11 cellular contexts compared by ENCODE assay signal in genomic region chr12:5441497-5442236, GRCh38. TPM values are rescaled to one million over a fixed set of nuclear protein-coding genes. Genes with fewer than 3 reads are reported as not detected.
DNase-seq lines count a peak whose midpoint lies in the region; ATAC-seq and TF ChIP-seq lines count a peak whose summit lies in the region.
"Had no signal": no experiment of that assay in that cellular context is flagged by ENCODE, and none has a peak within 500 bp of the region (broad histone marks: within the 10 kb centered on the region; RNA-seq: fewer than 3 reads in every experiment).

No MANE protein-coding gene starts in this region.

- DNase-seq in EH (ENCODE audit: low read depth) (peak; percentile 86), MG63 (peak; percentile 52), body of pancreas (peak in 3 of 4 donors; percentile 16 to 54 (median 36)), neural progenitor cell (ENCODE audit: low spot score) (peak; percentile 60), midbrain (lab: John Stamatoyannopoulos, UW) (no peak), NCI-H187 (lab: John Stamatoyannopoulos, UW) (no peak)
- DNase-seq in activated CD8-positive, alpha-beta T cell treated with anti-CD3 and anti-CD28 coated beads for 36 hours: no peak
- DNase-seq: nephron progenitor cell had no signal

- no peak overlapping the region for H2AFZ ChIP-seq in neural progenitor cell (replicated peaks)

- intact Hi-C loops in body of pancreas (cut with DNase I): no loop called here
- intact Hi-C loops in activated CD8-positive, alpha-beta T cell treated with anti-CD3 and anti-CD28 coated beads for 36 hours (cut with micrococcal nuclease): loop anchor here (10.0 kb wide), 1 partner anchor 237 kb away; no protein-coding TSS in a partner anchor

- H3K9me3 ChIP-seq in MG63: no peaks in the 10 kb centered on the region
- H3K9me3 ChIP-seq in body of pancreas: no peaks in the 10 kb centered on the region
- no peaks in the 10 kb centered on the region for H3K9me3 ChIP-seq in neural progenitor cell (ENCODE audit: low read depth)
- H3K9me3 ChIP-seq: vagina had no signal

- 30 to 34% methylated on average over 10 of the region's 10 CpGs for WGBS in body of pancreas, 2 donors

- H3K4me1 Mint-ChIP-seq in neural progenitor cell: peaks cover 19% of the 10 kb centered on the region
- no peaks in the 10 kb centered on the region for H3K4me1 Mint-ChIP-seq in activated CD8-positive, alpha-beta T cell treated with anti-CD3 and anti-CD28 coated beads for 36 hours (ENCODE audit: low read depth)

- H4K20me1 ChIP-seq in neural progenitor cell (ENCODE audit: low read depth): peaks cover 81% of the 10 kb centered on the region

- H3K36me3 Mint-ChIP-seq in neural progenitor cell: peaks cover 5% of the 10 kb centered on the region
- no peaks in the 10 kb centered on the region for H3K36me3 Mint-ChIP-seq in activated CD8-positive, alpha-beta T cell treated with anti-CD3 and anti-CD28 coated beads for 36 hours (ENCODE audit: low read depth)

- CTCF ChIA-PET in activated CD8-positive, alpha-beta T cell treated with anti-CD3 and anti-CD28 coated beads for 36 hours (lab: Charles Lee): no interaction called here

- H3K27ac ChIP-seq in body of pancreas: peak overlapping the region in 1 of 4 donors; percentile 50
- no peak overlapping the region for H3K27ac ChIP-seq in neural progenitor cell
- H3K27ac ChIP-seq: vagina had no signal

- peaks cover 12% of the 10 kb centered on the region for H3K9me3 Mint-ChIP-seq in neural progenitor cell
- H3K9me3 Mint-ChIP-seq in activated CD8-positive, alpha-beta T cell treated with anti-CD3 and anti-CD28 coated beads for 36 hours: no peaks in the 10 kb centered on the region

- H3K36me3 ChIP-seq in MG63: no peaks in the 10 kb centered on the region
- H3K36me3 ChIP-seq in body of pancreas (replicated peaks in 1 of 2; ENCODE audit: insufficient read depth in 1 of 2, low read depth in 2 of 2): no peaks in the 10 kb centered on the region
- H3K36me3 ChIP-seq in neural progenitor cell: no peaks in the 10 kb centered on the region
- H3K36me3 ChIP-seq: vagina had no signal

- no peaks in the 10 kb centered on the region for H3F3A ChIP-seq in neural progenitor cell (ENCODE audit: low read depth)

- no peak for TF ChIP-seq POLR2A in body of pancreas (IDR thresholded peaks at IDR 0.05)

- H3K9ac ChIP-seq in neural progenitor cell: no peak overlapping the region

- H3K4me2 ChIP-seq in neural progenitor cell: no peak overlapping the region

- TF ChIP-seq CTCF in body of pancreas (IDR thresholded peaks at IDR 0.05): no peak
- no peak for TF ChIP-seq CTCF in neural progenitor cell (IDR thresholded peaks at IDR 0.05)
- no peak for TF ChIP-seq CTCF in activated CD8-positive, alpha-beta T cell treated with anti-CD3 and anti-CD28 coated beads for 36 hours (IDR thresholded peaks at IDR 0.05)

- no peaks in the 10 kb centered on the region for H3K27me3 ChIP-seq in MG63
- H3K27me3 ChIP-seq in body of pancreas: no peaks in the 10 kb centered on the region
- H3K27me3 ChIP-seq in neural progenitor cell: peaks cover 4% of the 10 kb centered on the region
- H3K27me3 ChIP-seq: vagina had no signal

- peaks cover 8% of the 10 kb centered on the region for H3K4me1 ChIP-seq in body of pancreas
- H3K4me1 ChIP-seq in neural progenitor cell: peaks cover 32% of the 10 kb centered on the region

- H3K79me2 ChIP-seq in neural progenitor cell (ENCODE audit: low read depth): peaks cover 89% of the 10 kb centered on the region

- no peak overlapping the region for H3K4me3 ChIP-seq in MG63
- H3K4me3 ChIP-seq in body of pancreas: no peak overlapping the region
- no peak overlapping the region for H3K4me3 ChIP-seq in neural progenitor cell
- H3K4me3 ChIP-seq: vagina had no signal

- H3K27ac Mint-ChIP-seq in neural progenitor cell: peak overlapping the region; percentile 14
- no peak overlapping the region for H3K27ac Mint-ChIP-seq in activated CD8-positive, alpha-beta T cell treated with anti-CD3 and anti-CD28 coated beads for 36 hours
- H3K27ac Mint-ChIP-seq: nephron progenitor cell had no signal

- no peak overlapping the region for H3K4me3 Mint-ChIP-seq in neural progenitor cell
- no peak overlapping the region for H3K4me3 Mint-ChIP-seq in activated CD8-positive, alpha-beta T cell treated with anti-CD3 and anti-CD28 coated beads for 36 hours
- H3K4me3 Mint-ChIP-seq: nephron progenitor cell had no signal

- POLR2A ChIA-PET in activated CD8-positive, alpha-beta T cell treated with anti-CD3 and anti-CD28 coated beads for 36 hours (lab: Charles Lee): no interaction called here

- ATAC-seq in body of pancreas: peak; percentile 74
- no peak for ATAC-seq in activated CD8-positive, alpha-beta T cell treated with anti-CD3 and anti-CD28 coated beads for 36 hours
- ATAC-seq in HG02981 (IDR thresholded peaks at IDR 0.05; ENCODE audit: unreplicated experiment): no peak

- peaks cover 11% of the 10 kb centered on the region for H3K27me3 Mint-ChIP-seq in neural progenitor cell (ENCODE audit: insufficient read depth, low read depth)
- peaks cover 22% of the 10 kb centered on the region for H3K27me3 Mint-ChIP-seq in activated CD8-positive, alpha-beta T cell treated with anti-CD3 and anti-CD28 coated beads for 36 hours

RNA-seq across cellular contexts. Expression of gene NTF3, which starts 9.8 kb away (rescaled TPM):
- total RNA-seq in MG63 (2014; rRNA removed; shearing (Covaris generic); ENCODE audit: low replicate concordance): not detected in 2 replicates
- total RNA-seq in body of pancreas (not detected), neural progenitor cell (ENCODE audit: low replicate concordance) (6.7 and 11.0 TPM in 2 replicates)
- not detected for total RNA-seq in activated CD8-positive, alpha-beta T cell treated with anti-CD3 and anti-CD28 coated beads for 36 hours
- total RNA-seq: HT-29 had no signal

Comparison
In these comparisons a context has a peak if more than half of its experiments do, and no peak if none do; other contexts are left out.
1. DNase-seq: peak in EH (single experiment), MG63 (single experiment), body of pancreas (3 of 4) and neural progenitor cell (single experiment); none in activated CD8-positive, alpha-beta T cell treated with anti-CD3 and anti-CD28 coated beads for 36 hours (single experiment), midbrain (single experiment) and NCI-H187 (0 of 2).